1 cellular context compared by ENCODE assay signal in genomic region chr16:2777231-2777902, GRCh38.
TF ChIP-seq lines count a peak whose summit lies in the region.

Gene ELOB (minus strand): TSS chr16:2777280. CDS start chr16:2777239, 41 bp downstream.

TF ChIP-seq in HepG2, 621 proteins besides CTCF, POLR2A, EP300 and RAD21 (continued from another document and continues in another):
- TF ChIP-seq IRF9 (CRISPR knock-in tag; IDR thresholded peaks at IDR 0.05; ENCODE audit: borderline replicate concordance) = no peak
- TF ChIP-seq ZNF350 (CRISPR knock-in tag; IDR thresholded peaks at IDR 0.05; ENCODE audit: borderline replicate concordance, low read depth) = peak; percentile 33; the same call in 1 of the 2 replicates
- peak; percentile 43; the same call in 1 of the 2 replicates for TF ChIP-seq ZNF274 (CRISPR knock-in tag; IDR thresholded peaks at IDR 0.05)
- peak; percentile 53; the same call in 1 of the 2 replicates for TF ChIP-seq ERF (CRISPR knock-in tag; IDR thresholded peaks at IDR 0.05)
- peak; percentile 14; the same call in 1 of the 2 replicates for TF ChIP-seq ZNF605 (CRISPR knock-in tag; IDR thresholded peaks at IDR 0.05)
- TF ChIP-seq AHR (CRISPR knock-in tag; IDR thresholded peaks at IDR 0.05) = peak; percentile 87; the same call in 1 of the 2 replicates
- TF ChIP-seq PHF8 (CRISPR knock-in tag; IDR thresholded peaks at IDR 0.05) = peak; percentile 93
- TF ChIP-seq POGK (CRISPR knock-in tag; conservative IDR thresholded peaks at IDR 0.05) = 0 out of 2 replicates have a peak, but pooled peaks have one; percentile 43
- TF ChIP-seq IKZF4 (CRISPR knock-in tag; IDR thresholded peaks at IDR 0.05; ENCODE audit: borderline replicate concordance, low read depth, not compliant biosample characterization) = peak; percentile 64
- TF ChIP-seq, protein P1, sequence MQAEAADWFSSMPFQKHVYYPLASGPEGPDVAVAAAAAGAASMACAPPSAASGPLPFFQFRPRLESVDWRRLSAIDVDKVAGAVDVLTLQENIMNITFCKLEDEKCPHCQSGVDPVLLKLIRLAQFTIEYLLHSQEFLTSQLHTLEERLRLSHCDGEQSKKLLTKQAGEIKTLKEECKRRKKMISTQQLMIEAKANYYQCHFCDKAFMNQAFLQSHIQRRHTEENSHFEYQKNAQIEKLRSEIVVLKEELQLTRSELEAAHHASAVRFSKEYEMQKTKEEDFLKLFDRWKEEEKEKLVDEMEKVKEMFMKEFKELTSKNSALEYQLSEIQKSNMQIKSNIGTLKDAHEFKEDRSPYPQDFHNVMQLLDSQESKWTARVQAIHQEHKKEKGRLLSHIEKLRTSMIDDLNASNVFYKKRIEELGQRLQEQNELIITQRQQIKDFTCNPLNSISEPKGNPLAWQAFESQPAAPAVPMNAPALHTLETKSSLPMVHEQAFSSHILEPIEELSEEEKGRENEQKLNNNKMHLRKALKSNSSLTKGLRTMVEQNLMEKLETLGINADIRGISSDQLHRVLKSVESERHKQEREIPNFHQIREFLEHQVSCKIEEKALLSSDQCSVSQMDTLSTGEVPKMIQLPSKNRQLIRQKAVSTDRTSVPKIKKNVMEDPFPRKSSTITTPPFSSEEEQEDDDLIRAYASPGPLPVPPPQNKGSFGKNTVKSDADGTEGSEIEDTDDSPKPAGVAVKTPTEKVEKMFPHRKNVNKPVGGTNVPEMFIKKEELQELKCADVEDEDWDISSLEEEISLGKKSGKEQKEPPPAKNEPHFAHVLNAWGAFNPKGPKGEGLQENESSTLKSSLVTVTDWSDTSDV (CRISPR knock-in tag; IDR thresholded peaks at IDR 0.05) = no peak
- no peak for TF ChIP-seq ZNF264 (CRISPR knock-in tag; IDR thresholded peaks at IDR 0.05)
- TF ChIP-seq ZNF713 (CRISPR knock-in tag; IDR thresholded peaks at IDR 0.05) = peak; percentile 64; the same call in 1 of the 2 replicates
- TF ChIP-seq UBTF (CRISPR knock-in tag; IDR thresholded peaks at IDR 0.05) = peak; percentile 55
- TF ChIP-seq ZMYM4 (CRISPR knock-in tag; IDR thresholded peaks at IDR 0.05) = peak; percentile 39; the same call in 1 of the 2 replicates
- no peak for TF ChIP-seq ZNF296 (CRISPR knock-in tag; conservative IDR thresholded peaks at IDR 0.05)
- no peak for TF ChIP-seq ZNF790 (CRISPR knock-in tag; IDR thresholded peaks at IDR 0.05; ENCODE audit: borderline replicate concordance)
- TF ChIP-seq ZBTB7B (CRISPR knock-in tag; IDR thresholded peaks at IDR 0.05) = peak; percentile 82
- peak; percentile 51; the same call in 1 of the 2 replicates for TF ChIP-seq ZNF547 (CRISPR knock-in tag; IDR thresholded peaks at IDR 0.05)
- TF ChIP-seq ZNF44 (CRISPR knock-in tag; IDR thresholded peaks at IDR 0.05) = no peak
- TF ChIP-seq GTF3A (CRISPR knock-in tag; conservative IDR thresholded peaks at IDR 0.05) = no peak
- TF ChIP-seq, protein P2, sequence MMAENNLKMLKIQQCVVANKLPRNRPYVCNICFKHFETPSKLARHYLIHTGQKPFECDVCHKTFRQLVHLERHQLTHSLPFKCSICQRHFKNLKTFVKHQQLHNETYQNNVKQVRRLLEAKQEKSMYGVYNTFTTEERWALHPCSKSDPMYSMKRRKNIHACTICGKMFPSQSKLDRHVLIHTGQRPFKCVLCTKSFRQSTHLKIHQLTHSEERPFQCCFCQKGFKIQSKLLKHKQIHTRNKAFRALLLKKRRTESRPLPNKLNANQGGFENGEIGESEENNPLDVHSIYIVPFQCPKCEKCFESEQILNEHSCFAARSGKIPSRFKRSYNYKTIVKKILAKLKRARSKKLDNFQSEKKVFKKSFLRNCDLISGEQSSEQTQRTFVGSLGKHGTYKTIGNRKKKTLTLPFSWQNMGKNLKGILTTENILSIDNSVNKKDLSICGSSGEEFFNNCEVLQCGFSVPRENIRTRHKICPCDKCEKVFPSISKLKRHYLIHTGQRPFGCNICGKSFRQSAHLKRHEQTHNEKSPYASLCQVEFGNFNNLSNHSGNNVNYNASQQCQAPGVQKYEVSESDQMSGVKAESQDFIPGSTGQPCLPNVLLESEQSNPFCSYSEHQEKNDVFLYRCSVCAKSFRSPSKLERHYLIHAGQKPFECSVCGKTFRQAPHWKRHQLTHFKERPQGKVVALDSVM (CRISPR knock-in tag; IDR thresholded peaks at IDR 0.05) = 0 out of 2 replicates have a peak, but pooled peaks have one; percentile 19
- peak; percentile 55; the same call in 1 of the 2 replicates for TF ChIP-seq ISL2 (CRISPR knock-in tag; IDR thresholded peaks at IDR 0.05)
- 0 out of 2 replicates have a peak, but pooled peaks have one; percentile 18 for TF ChIP-seq MEF2D (CRISPR knock-in tag; IDR thresholded peaks at IDR 0.05)
- TF ChIP-seq ZBTB3 (CRISPR knock-in tag; IDR thresholded peaks at IDR 0.05; ENCODE audit: borderline replicate concordance, low read depth) = no peak
- TF ChIP-seq ZNF253 (CRISPR knock-in tag; IDR thresholded peaks at IDR 0.05; ENCODE audit: borderline replicate concordance) = no peak
- TF ChIP-seq GABPA (IDR thresholded peaks at IDR 0.05; ENCODE audit: low read depth, low read length) = peak; percentile 45; the same call in 1 of the 2 replicates
- no peak for TF ChIP-seq GABPA (CRISPR knock-in tag; IDR thresholded peaks at IDR 0.05; ENCODE audit: low read depth)
- peak; percentile 86 for TF ChIP-seq THAP11 (CRISPR knock-in tag; IDR thresholded peaks at IDR 0.05)
- TF ChIP-seq, protein P3, sequence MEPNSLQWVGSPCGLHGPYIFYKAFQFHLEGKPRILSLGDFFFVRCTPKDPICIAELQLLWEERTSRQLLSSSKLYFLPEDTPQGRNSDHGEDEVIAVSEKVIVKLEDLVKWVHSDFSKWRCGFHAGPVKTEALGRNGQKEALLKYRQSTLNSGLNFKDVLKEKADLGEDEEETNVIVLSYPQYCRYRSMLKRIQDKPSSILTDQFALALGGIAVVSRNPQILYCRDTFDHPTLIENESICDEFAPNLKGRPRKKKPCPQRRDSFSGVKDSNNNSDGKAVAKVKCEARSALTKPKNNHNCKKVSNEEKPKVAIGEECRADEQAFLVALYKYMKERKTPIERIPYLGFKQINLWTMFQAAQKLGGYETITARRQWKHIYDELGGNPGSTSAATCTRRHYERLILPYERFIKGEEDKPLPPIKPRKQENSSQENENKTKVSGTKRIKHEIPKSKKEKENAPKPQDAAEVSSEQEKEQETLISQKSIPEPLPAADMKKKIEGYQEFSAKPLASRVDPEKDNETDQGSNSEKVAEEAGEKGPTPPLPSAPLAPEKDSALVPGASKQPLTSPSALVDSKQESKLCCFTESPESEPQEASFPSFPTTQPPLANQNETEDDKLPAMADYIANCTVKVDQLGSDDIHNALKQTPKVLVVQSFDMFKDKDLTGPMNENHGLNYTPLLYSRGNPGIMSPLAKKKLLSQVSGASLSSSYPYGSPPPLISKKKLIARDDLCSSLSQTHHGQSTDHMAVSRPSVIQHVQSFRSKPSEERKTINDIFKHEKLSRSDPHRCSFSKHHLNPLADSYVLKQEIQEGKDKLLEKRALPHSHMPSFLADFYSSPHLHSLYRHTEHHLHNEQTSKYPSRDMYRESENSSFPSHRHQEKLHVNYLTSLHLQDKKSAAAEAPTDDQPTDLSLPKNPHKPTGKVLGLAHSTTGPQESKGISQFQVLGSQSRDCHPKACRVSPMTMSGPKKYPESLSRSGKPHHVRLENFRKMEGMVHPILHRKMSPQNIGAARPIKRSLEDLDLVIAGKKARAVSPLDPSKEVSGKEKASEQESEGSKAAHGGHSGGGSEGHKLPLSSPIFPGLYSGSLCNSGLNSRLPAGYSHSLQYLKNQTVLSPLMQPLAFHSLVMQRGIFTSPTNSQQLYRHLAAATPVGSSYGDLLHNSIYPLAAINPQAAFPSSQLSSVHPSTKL (CRISPR knock-in tag; IDR thresholded peaks at IDR 0.05) = 0 out of 2 replicates have a peak, but pooled peaks have one; percentile 14
- no peak; the same call in 1 of the 2 replicates for TF ChIP-seq ZNF501 (CRISPR knock-in tag; IDR thresholded peaks at IDR 0.05)
- TF ChIP-seq RBM22 (optimal IDR thresholded peaks at IDR 0.05; ENCODE audit: low read length) = no peak
- TF ChIP-seq SNAPC2 (CRISPR knock-in tag; IDR thresholded peaks at IDR 0.05) = peak; percentile 76; the same call in 1 of the 2 replicates
- TF ChIP-seq ZC3H13 (CRISPR knock-in tag; IDR thresholded peaks at IDR 0.05) = peak; percentile 67; the same call in 1 of the 2 replicates
- TF ChIP-seq HOXA3 (CRISPR knock-in tag; IDR thresholded peaks at IDR 0.05) = peak; percentile 99
- peak; percentile 36; the same call in 1 of the 2 replicates for TF ChIP-seq TARDBP (CRISPR knock-in tag; IDR thresholded peaks at IDR 0.05)
- TF ChIP-seq ZNF615 (CRISPR knock-in tag; IDR thresholded peaks at IDR 0.05; ENCODE audit: borderline replicate concordance) = no peak
- TF ChIP-seq, protein P4, sequence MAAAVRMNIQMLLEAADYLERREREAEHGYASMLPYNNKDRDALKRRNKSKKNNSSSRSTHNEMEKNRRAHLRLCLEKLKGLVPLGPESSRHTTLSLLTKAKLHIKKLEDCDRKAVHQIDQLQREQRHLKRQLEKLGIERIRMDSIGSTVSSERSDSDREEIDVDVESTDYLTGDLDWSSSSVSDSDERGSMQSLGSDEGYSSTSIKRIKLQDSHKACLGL (CRISPR knock-in tag; IDR thresholded peaks at IDR 0.05) = peak; percentile 25; the same call in 1 of the 2 replicates
- TF ChIP-seq, protein P5, sequence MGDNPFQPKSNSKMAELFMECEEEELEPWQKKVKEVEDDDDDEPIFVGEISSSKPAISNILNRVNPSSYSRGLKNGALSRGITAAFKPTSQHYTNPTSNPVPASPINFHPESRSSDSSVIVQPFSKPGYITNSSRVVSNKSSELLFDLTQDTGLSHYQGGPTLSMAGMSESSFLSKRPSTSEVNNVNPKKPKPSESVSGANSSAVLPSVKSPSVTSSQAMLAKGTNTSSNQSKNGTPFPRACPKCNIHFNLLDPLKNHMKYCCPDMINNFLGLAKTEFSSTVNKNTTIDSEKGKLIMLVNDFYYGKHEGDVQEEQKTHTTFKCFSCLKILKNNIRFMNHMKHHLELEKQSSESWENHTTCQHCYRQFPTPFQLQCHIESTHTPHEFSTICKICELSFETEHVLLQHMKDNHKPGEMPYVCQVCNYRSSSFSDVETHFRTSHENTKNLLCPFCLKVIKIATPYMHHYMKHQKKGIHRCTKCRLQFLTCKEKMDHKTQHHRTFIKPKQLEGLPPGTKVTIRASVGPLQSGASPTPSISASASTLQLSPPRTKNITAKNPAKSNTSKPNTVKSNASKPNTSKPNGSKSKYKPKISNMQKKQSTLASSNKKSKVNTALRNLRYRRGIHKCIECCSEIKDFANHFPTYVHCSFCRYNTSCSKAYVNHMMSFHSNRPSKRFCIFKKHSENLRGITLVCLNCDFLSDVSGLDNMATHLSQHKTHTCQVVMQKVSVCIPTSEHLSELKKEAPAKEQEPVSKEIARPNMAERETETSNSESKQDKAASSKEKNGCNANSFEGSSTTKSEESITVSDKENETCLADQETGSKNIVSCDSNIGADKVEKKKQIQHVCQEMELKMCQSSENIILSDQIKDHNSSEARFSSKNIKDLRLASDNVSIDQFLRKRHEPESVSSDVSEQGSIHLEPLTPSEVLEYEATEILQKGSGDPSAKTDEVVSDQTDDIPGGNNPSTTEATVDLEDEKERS (CRISPR knock-in tag; IDR thresholded peaks at IDR 0.05) = 0 out of 2 replicates have a peak, but pooled peaks have one; percentile 36
- TF ChIP-seq RBFOX2 (IDR thresholded peaks at IDR 0.05; ENCODE audit: low read depth, low read length) = peak; percentile 97
- TF ChIP-seq ZNF484 (CRISPR knock-in tag; IDR thresholded peaks at IDR 0.05; ENCODE audit: borderline replicate concordance, low read depth) = no peak
- no peak for TF ChIP-seq HMG20B (CRISPR knock-in tag; conservative IDR thresholded peaks at IDR 0.05)
- TF ChIP-seq RBM39 (IDR thresholded peaks at IDR 0.05; ENCODE audit: low read depth, low read length, poor library complexity, severe bottlenecking) = peak; percentile 78
- TF ChIP-seq NRL (CRISPR knock-in tag; IDR thresholded peaks at IDR 0.05; ENCODE audit: borderline replicate concordance) = peak; percentile 74; the same call in 1 of the 2 replicates
- no peak for TF ChIP-seq FOXA3 (CRISPR knock-in tag; IDR thresholded peaks at IDR 0.05)
